In the genomic region with DNA sequence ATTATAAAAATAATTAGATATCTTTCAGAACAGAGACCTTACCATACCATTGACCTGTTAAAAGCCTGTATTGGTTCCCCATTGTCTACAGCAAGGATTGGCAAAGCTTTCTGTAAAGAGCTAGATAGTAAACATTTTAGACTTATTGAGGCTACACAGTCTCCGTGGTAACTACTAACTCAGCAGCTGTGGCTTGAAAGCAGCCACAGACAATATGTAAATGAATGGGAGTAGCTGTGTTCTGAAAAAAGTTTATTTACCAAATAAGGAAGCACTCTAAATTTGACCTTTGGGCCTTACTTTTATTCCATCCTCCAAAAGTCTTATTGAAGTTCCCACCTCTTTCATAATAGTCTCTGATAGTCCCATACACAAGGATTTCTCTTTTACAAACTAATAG, we compare ENCODE assay signal across 18 cellular contexts. TPM values are rescaled to one million over a fixed set of nuclear protein-coding genes. Genes with fewer than 3 reads are reported as not detected.
DNase-seq lines count a peak whose midpoint lies in the region; ATAC-seq and TF ChIP-seq lines count a peak whose summit lies in the region.
"Had no signal": no experiment of that assay in that cellular context is flagged by ENCODE, and none has a peak within 500 bp of the region (broad histone marks: within the 10 kb centered on the region; RNA-seq: fewer than 3 reads in every experiment).

No MANE protein-coding gene starts in this region.

- CTCF ChIA-PET in activated CD4-positive, alpha-beta memory T cell treated with anti-CD3 and anti-CD28 coated beads, Interleukin-2, amount 10 ng/mL, durations not matched to agents 7 days and 5 days (lab: Charles Lee): interaction anchor here (1.4 kb wide), 1 partner anchor 43 kb away, joined by 4 read pairs; no protein-coding TSS in a partner anchor
- CTCF ChIA-PET in activated CD4-positive, alpha-beta memory T cell treated with anti-CD3 and anti-CD28 coated beads for 36 hours (lab: Charles Lee): no interaction called here

- peaks cover 14% of the 10 kb centered on the region for H3K4me1 Mint-ChIP-seq in activated CD4-positive, alpha-beta memory T cell treated with anti-CD3 and anti-CD28 coated beads, Interleukin-2, amount 10 ng/mL, durations not matched to agents 7 days and 5 days
- H3K4me1 Mint-ChIP-seq in activated CD4-positive, alpha-beta memory T cell treated with anti-CD3 and anti-CD28 coated beads for 36 hours (ENCODE audit: low read depth): peaks cover 10% of the 10 kb centered on the region
- peaks cover 6 to 8% of the 10 kb centered on the region in 2 donors for H3K4me1 Mint-ChIP-seq in effector memory CD8-positive, alpha-beta T cell (ENCODE audit: low read depth in 2 of 2)
- H3K4me1 Mint-ChIP-seq: WTC11 had no signal

- TF ChIP-seq CTCF in adrenal gland (IDR thresholded peaks at IDR 0.05): no peak

- no peaks in the 10 kb centered on the region for H3K4me1 ChIP-seq in adrenal gland (replicated peaks in 1 of 2)
- H3K4me1 ChIP-seq: SJSA1 had no signal

- H3K36me3 ChIP-seq in adrenal gland (replicated peaks in 1 of 2): no peaks in the 10 kb centered on the region
- H3K36me3 ChIP-seq: HAP-1, SJSA1 had no signal

- POLR2A ChIA-PET in activated CD4-positive, alpha-beta memory T cell treated with anti-CD3 and anti-CD28 coated beads, Interleukin-2, amount 10 ng/mL, durations not matched to agents 7 days and 5 days (lab: Charles Lee): interaction anchor here (0.9 to 1.2 kb wide), 2 partner anchors 43 to 125 kb away, joined by 6 to 7 read pairs; a partner anchor contains a TSS
- POLR2A ChIA-PET in activated CD4-positive, alpha-beta memory T cell treated with anti-CD3 and anti-CD28 coated beads for 36 hours (lab: Charles Lee): no interaction called here

- H3K9me3 ChIP-seq in adrenal gland (replicated peaks in 1 of 3): no peaks in the 10 kb centered on the region
- H3K9me3 ChIP-seq: HAP-1, SJSA1 had no signal

- H3K27me3 Mint-ChIP-seq in activated CD4-positive, alpha-beta memory T cell treated with anti-CD3 and anti-CD28 coated beads, Interleukin-2, amount 10 ng/mL, durations not matched to agents 7 days and 5 days: peaks cover 2% of the 10 kb centered on the region
- no peaks in the 10 kb centered on the region for H3K27me3 Mint-ChIP-seq in activated CD4-positive, alpha-beta memory T cell treated with anti-CD3 and anti-CD28 coated beads for 36 hours
- H3K27me3 Mint-ChIP-seq in effector memory CD8-positive, alpha-beta T cell: no peaks in the 10 kb centered on the region

- H3K27ac ChIP-seq in adrenal gland: no peak overlapping the region
- H3K27ac ChIP-seq: SJSA1 had no signal

- H3K9me3 Mint-ChIP-seq in activated CD4-positive, alpha-beta memory T cell treated with anti-CD3 and anti-CD28 coated beads, Interleukin-2, amount 10 ng/mL, durations not matched to agents 7 days and 5 days: no peaks in the 10 kb centered on the region
- H3K9me3 Mint-ChIP-seq in activated CD4-positive, alpha-beta memory T cell treated with anti-CD3 and anti-CD28 coated beads for 36 hours: no peaks in the 10 kb centered on the region
- H3K9me3 Mint-ChIP-seq in effector memory CD8-positive, alpha-beta T cell: no peaks in the 10 kb centered on the region
- H3K9me3 Mint-ChIP-seq: activated T-cell treated with anti-CD3 and anti-CD28 coated beads, Interleukin-2, amount 50 U/mL, for 72 hours; neural crest cell; WTC11 had no signal

- H3K4me3 ChIP-seq in adrenal gland: no peak overlapping the region
- H3K4me3 ChIP-seq: HAP-1, SJSA1 had no signal

- TF ChIP-seq POLR2A in adrenal gland (IDR thresholded peaks at IDR 0.05): no peak

- no peaks in the 10 kb centered on the region for H3K27me3 ChIP-seq in adrenal gland

- ATAC-seq in effector memory CD8-positive, alpha-beta T cell (replicated peaks): peak; percentile 89
- ATAC-seq: WTC11 had no signal

- intact Hi-C loops in activated CD4-positive, alpha-beta memory T cell treated with anti-CD3 and anti-CD28 coated beads for 36 hours (cut with micrococcal nuclease): no loop called here
- intact Hi-C loops in adrenal gland (cut with DNase I): no loop called here

- H3K27ac Mint-ChIP-seq in activated CD4-positive, alpha-beta memory T cell treated with anti-CD3 and anti-CD28 coated beads, Interleukin-2, amount 10 ng/mL, durations not matched to agents 7 days and 5 days: peak overlapping the region; percentile 17
- H3K27ac Mint-ChIP-seq in activated CD4-positive, alpha-beta memory T cell treated with anti-CD3 and anti-CD28 coated beads for 36 hours: no peak overlapping the region
- H3K27ac Mint-ChIP-seq in effector memory CD8-positive, alpha-beta T cell: peak overlapping the region; percentile 49 to 86
- H3K27ac Mint-ChIP-seq: activated T-cell treated with anti-CD3 and anti-CD28 coated beads, Interleukin-2, amount 50 U/mL, for 72 hours; WTC11 had no signal

- DNase-seq in activated CD4-positive, alpha-beta memory T cell treated with anti-CD3 and anti-CD28 coated beads, Interleukin-2, amount 10 ng/mL, durations not matched to agents 7 days and 5 days: peak; percentile 30
- no peak for DNase-seq in activated CD4-positive, alpha-beta memory T cell treated with anti-CD3 and anti-CD28 coated beads for 36 hours
- DNase-seq in NAMALWA (ENCODE audit: low spot score) (peak; percentile 71), retina (peak; percentile 3), DMS79 treated with DMSO at 0.1 percent for 48 hours (lab: John Stamatoyannopoulos, UW) (no peak), ecto neural progenitor cell (ENCODE audit: low spot score) (no peak), adrenal gland (no peak)
- no peak for DNase-seq in effector memory CD8-positive, alpha-beta T cell
- DNase-seq: activated T-cell treated with anti-CD3 and anti-CD28 coated beads, Interleukin-2, amount 50 U/mL, for 72 hours; effector CD4-positive, alpha-beta T cell; kidney glomerular epithelial cell; NCI-H1048 had no signal

- WGBS in adrenal gland, 4 donors: 65 to 74% (median 67%) methylated on average over 1 of the region's 1 CpG

- no peak overlapping the region for H3K4me3 Mint-ChIP-seq in activated CD4-positive, alpha-beta memory T cell treated with anti-CD3 and anti-CD28 coated beads, Interleukin-2, amount 10 ng/mL, durations not matched to agents 7 days and 5 days
- H3K4me3 Mint-ChIP-seq in activated CD4-positive, alpha-beta memory T cell treated with anti-CD3 and anti-CD28 coated beads for 36 hours: no peak overlapping the region
- H3K4me3 Mint-ChIP-seq in effector memory CD8-positive, alpha-beta T cell: no peak overlapping the region
- H3K4me3 Mint-ChIP-seq: activated T-cell treated with anti-CD3 and anti-CD28 coated beads, Interleukin-2, amount 50 U/mL, for 72 hours; neural crest cell; WTC11 had no signal

- H3K36me3 Mint-ChIP-seq in activated CD4-positive, alpha-beta memory T cell treated with anti-CD3 and anti-CD28 coated beads, Interleukin-2, amount 10 ng/mL, durations not matched to agents 7 days and 5 days (ENCODE audit: low read depth): no peaks in the 10 kb centered on the region
- no peaks in the 10 kb centered on the region for H3K36me3 Mint-ChIP-seq in activated CD4-positive, alpha-beta memory T cell treated with anti-CD3 and anti-CD28 coated beads for 36 hours
- H3K36me3 Mint-ChIP-seq in effector memory CD8-positive, alpha-beta T cell (ENCODE audit: insufficient read depth): peaks cover 4% of the 10 kb centered on the region
- H3K36me3 Mint-ChIP-seq: WTC11 had no signal

RNA-seq across cellular contexts. Expression of a gene that starts 39.7 kb away (rescaled TPM):
- total RNA-seq in activated CD4-positive, alpha-beta memory T cell treated with anti-CD3 and anti-CD28 coated beads, Interleukin-2, amount 10 ng/mL, durations not matched to agents 7 days and 5 days: under 1 TPM; 0.05 to 0.08 TPM
- under 1 TPM; 0.05 to 0.12 TPM for total RNA-seq in activated CD4-positive, alpha-beta memory T cell treated with anti-CD3 and anti-CD28 coated beads for 36 hours
- under 1 TPM in 3 of 8 donors, not detected in 5; 0.04 to 0.07 (median 0.07) TPM for total RNA-seq in adrenal gland
- under 1 TPM in 1 of 3 donors, not detected in 2; 0.03 TPM for polyA plus RNA-seq in adrenal gland
- total RNA-seq: astrocyte, SJSA1 had no signal
- polyA plus RNA-seq: BJ had no signal

Comparison
In these comparisons a context has a peak if more than half of its experiments do, and no peak if none do; other contexts are left out.
1. DNase-seq: peak in activated CD4-positive, alpha-beta memory T cell treated with anti-CD3 and anti-CD28 coated beads, Interleukin-2, amount 10 ng/mL, durations not matched to agents 7 days and 5 days (single experiment), NAMALWA (single experiment) and retina (single experiment); none in activated CD4-positive, alpha-beta memory T cell treated with anti-CD3 and anti-CD28 coated beads for 36 hours (single experiment), effector memory CD8-positive, alpha-beta T cell (0 of 3), DMS79 treated with DMSO at 0.1 percent for 48 hours (single experiment), ecto neural progenitor cell (single experiment) and adrenal gland (0 of 7).